9 cellular contexts compared by ENCODE assay signal in genomic region chr5:89878140-89878570, GRCh38.
DNase-seq lines count a peak whose midpoint lies in the region; ATAC-seq, FAIRE-seq and TF ChIP-seq lines count a peak whose summit lies in the region.
"Had no signal": no experiment of that assay in that cellular context is flagged by ENCODE, and none has a peak within 500 bp of the region (broad histone marks: within the 10 kb centered on the region; RNA-seq: fewer than 3 reads in every experiment).

No MANE protein-coding gene starts in this region.

- H3K4me3 ChIP-seq in A549 (no peak overlapping the region), HFF-Myc (replicated peaks; ENCODE audit: low read depth, low read length) (no peak overlapping the region), SK-N-SH (ENCODE audit: low read depth in 2 of 2, low read length in 1 of 2) (no peak overlapping the region), fibroblast of villous mesenchyme (ENCODE audit: low read depth, low read length) (no peak overlapping the region)
- H3K4me3 ChIP-seq in effector memory CD4-positive, alpha-beta T cell (ENCODE audit: insufficient read depth, low read depth, low read length, poor library complexity, severe bottlenecking): no peak overlapping the region

- H3K27ac ChIP-seq in A549 (no peak overlapping the region), SK-N-SH (ENCODE audit: low read depth in 2 of 2, low read length in 1 of 2) (peak overlapping the region in 1 of 2 experiments; percentile 59; a peak in 2 of 4 replicates)
- no peak overlapping the region for H3K27ac ChIP-seq in effector memory CD4-positive, alpha-beta T cell (ENCODE audit: insufficient read depth, low read length, poor library complexity, severe bottlenecking)

- FAIRE-seq in A549 (lab: Jason Lieb, UNC): no peak

- intact Hi-C loops in Right ventricle myocardium inferior (cut with DNase I): no loop called here

- no peaks in the 10 kb centered on the region for H3K9me2 ChIP-seq in SK-N-SH

- no peaks in the 10 kb centered on the region for H3K27me3 ChIP-seq in SK-N-SH (ENCODE audit: insufficient read depth)
- no peaks in the 10 kb centered on the region for H3K27me3 ChIP-seq in effector memory CD4-positive, alpha-beta T cell (replicated peaks; ENCODE audit: control insufficient read depth, insufficient read depth, low read length, poor library complexity, severe bottlenecking)

- peak in 1 of 2 experiments; percentile 5 for DNase-seq in A549 (ENCODE audit: low read depth in 1 of 2, low spot score in 1 of 2)
- DNase-seq in HFF-Myc (ENCODE audit: extremely low read depth, low read depth): peak; percentile 69
- no peak for DNase-seq in SK-N-SH
- peak; percentile 76 for DNase-seq in fibroblast of villous mesenchyme (ENCODE audit: low read depth)
- DNase-seq in Right ventricle myocardium inferior (ENCODE audit: missing footprints): no peak
- DNase-seq in GM10266 (ENCODE audit: extremely low spot score): no peak
- no peak for DNase-seq in effector memory CD4-positive, alpha-beta T cell
- DNase-seq: activated CD4-positive, alpha-beta T cell treated with anti-CD3 and anti-CD28 coated beads, Interleukin-2, amount 50 U/mL, for 48 hours had no signal

- H3K36me3 ChIP-seq in SK-N-SH (replicated peaks in 1 of 2; ENCODE audit: control insufficient read depth in 1 of 2, insufficient read depth in 2 of 2, low read length in 1 of 2): no peaks in the 10 kb centered on the region
- H3K36me3 ChIP-seq in effector memory CD4-positive, alpha-beta T cell (ENCODE audit: control insufficient read depth, insufficient read depth, low read length): no peaks in the 10 kb centered on the region

- H2AFZ ChIP-seq in SK-N-SH (ENCODE audit: low read depth): peak overlapping the region; percentile 47

- H3K4me2 ChIP-seq in A549 (no peak overlapping the region), SK-N-SH (no peak overlapping the region)

- ATAC-seq in A549: no peak
- no peak for ATAC-seq in Right ventricle myocardium inferior
- no peak for ATAC-seq in GM18502 (IDR thresholded peaks at IDR 0.05; ENCODE audit: poor library complexity, unreplicated experiment)

- no peaks in the 10 kb centered on the region for H4K20me1 ChIP-seq in SK-N-SH (ENCODE audit: insufficient read depth)

- TF ChIP-seq RAD21 in A549 (conservative IDR thresholded peaks at IDR 0.05 in 1 of 2, IDR thresholded peaks at IDR 0.05 in 1 of 2): no peak
- TF ChIP-seq RAD21 in SK-N-SH (IDR thresholded peaks at IDR 0.05; ENCODE audit: low read length): no peak

- H3K79me2 ChIP-seq in SK-N-SH (ENCODE audit: insufficient read depth): no peaks in the 10 kb centered on the region

- POLR2A ChIA-PET in A549 (lab: Yijun Ruan, JAX): no interaction called here
- POLR2A ChIA-PET in SK-N-SH (lab: Yijun Ruan, JAX): interaction anchor here (0.5 kb wide), 1 partner anchor 23 kb away, joined by 3 read pairs; no protein-coding TSS in a partner anchor

- WGBS in A549 (ENCODE audit: missing lambda C conversion rate): 19% methylated on average over 4 of the region's 4 CpGs
- 40% methylated on average over 4 of the region's 4 CpGs for WGBS in SK-N-SH (ENCODE audit: low lambda C conversion rate)

- TF ChIP-seq EP300 in A549 (IDR thresholded peaks at IDR 0.05) (no peak), SK-N-SH (IDR thresholded peaks at IDR 0.05; ENCODE audit: borderline replicate concordance in 1 of 2, low read depth in 1 of 2, low read length in 1 of 2) (0 out of 4 replicates have a peak, but pooled peaks of 1 of the 2 experiments have one; percentile 30)

- H3F3A ChIP-seq in SK-N-SH (replicated peaks; ENCODE audit: insufficient read depth): peaks cover 7% of the 10 kb centered on the region

- H3K4me1 ChIP-seq in A549: no peaks in the 10 kb centered on the region
- peaks cover 0 to 11% of the 10 kb centered on the region in 2 experiments; a peak in 1 of 4 replicates for H3K4me1 ChIP-seq in SK-N-SH (ENCODE audit: control insufficient read depth in 1 of 2, insufficient read depth in 2 of 2, low read depth in 1 of 2, low read length in 1 of 2)
- H3K4me1 ChIP-seq in effector memory CD4-positive, alpha-beta T cell (ENCODE audit: control insufficient read depth, insufficient read depth, low read length, poor library complexity, severe bottlenecking): no peaks in the 10 kb centered on the region

- TF ChIP-seq POLR2A in A549 (IDR thresholded peaks at IDR 0.05; ENCODE audit: low read length): no peak

- no peak overlapping the region for H3K9ac ChIP-seq in SK-N-SH

- H3K9me3 ChIP-seq in A549 (no peaks in the 10 kb centered on the region), SK-N-SH (no peaks in the 10 kb centered on the region)
- no peaks in the 10 kb centered on the region for H3K9me3 ChIP-seq in effector memory CD4-positive, alpha-beta T cell (ENCODE audit: control insufficient read depth, low read length)

- CTCF ChIA-PET in A549 (lab: Yijun Ruan, JAX): no interaction called here
- CTCF ChIA-PET in SK-N-SH (lab: Yijun Ruan, JAX): no interaction called here

- no peak for TF ChIP-seq CTCF in A549 (IDR thresholded peaks at IDR 0.05)
- TF ChIP-seq CTCF in HFF-Myc (IDR thresholded peaks at IDR 0.05; ENCODE audit: low read depth, low read length, missing control alignments): no peak
- no peak for TF ChIP-seq CTCF in SK-N-SH (IDR thresholded peaks at IDR 0.05)
- no peak for TF ChIP-seq CTCF in fibroblast of villous mesenchyme (IDR thresholded peaks at IDR 0.05; ENCODE audit: insufficient read depth, low read depth, low read length)
- TF ChIP-seq CTCF in GM10266 (IDR thresholded peaks at IDR 0.05; ENCODE audit: control insufficient read depth, insufficient read depth, low read depth, missing control alignments): no peak

TF ChIP-seq in A549, 52 proteins besides CTCF, POLR2A, EP300 and RAD21:
- TF ChIP-seq BCL3 (IDR thresholded peaks at IDR 0.05): no peak
- TF ChIP-seq FOSL2 (IDR thresholded peaks at IDR 0.05): no peak
- TF ChIP-seq FOSL2 (CRISPR knock-in tag; IDR thresholded peaks at IDR 0.05): peak; percentile 13; the same call in 1 of the 2 replicates

TF ChIP-seq in SK-N-SH, 30 proteins besides CTCF, POLR2A, EP300 and RAD21 (continues in another document):
- TF ChIP-seq TEAD4 (IDR thresholded peaks at IDR 0.05; ENCODE audit: borderline replicate concordance, insufficient read depth): no peak
- TF ChIP-seq ZBTB33 (IDR thresholded peaks at IDR 0.05; ENCODE audit: borderline replicate concordance, low read depth): no peak
- peak; percentile 19; the same call in 1 of the 2 replicates for TF ChIP-seq NFIC (IDR thresholded peaks at IDR 0.05; ENCODE audit: borderline replicate concordance)
- TF ChIP-seq REST (IDR thresholded peaks at IDR 0.05; ENCODE audit: low read depth, low read length): peak; percentile 80
- 0 out of 2 replicates have a peak, but pooled peaks have one; percentile 5 for TF ChIP-seq PBX3 (IDR thresholded peaks at IDR 0.05)
- TF ChIP-seq JUND (IDR thresholded peaks at IDR 0.05): peak; percentile 68
- TF ChIP-seq GABPA (IDR thresholded peaks at IDR 0.05; ENCODE audit: low read depth): no peak
- TF ChIP-seq TAF1 (IDR thresholded peaks at IDR 0.05; ENCODE audit: borderline replicate concordance, low read depth, low read length): no peak
- peak; percentile 49; the same call in 1 of the 2 replicates for TF ChIP-seq TCF12 (IDR thresholded peaks at IDR 0.05)
- TF ChIP-seq RCOR1 (IDR thresholded peaks at IDR 0.05; ENCODE audit: low read length): no peak

Comparison
In these comparisons a context has a peak if more than half of its experiments do, and no peak if none do; other contexts are left out.
1. DNase-seq: peak in HFF-Myc (single experiment) and fibroblast of villous mesenchyme (single experiment); none in SK-N-SH (single experiment), Right ventricle myocardium inferior (single experiment), GM10266 (single experiment) and effector memory CD4-positive, alpha-beta T cell (0 of 3).
2. Of the 12 proteins assayed by ChIP-seq in both A549 and SK-N-SH: peak only in A549: none; only in SK-N-SH: PBX3 and REST; in both: none; in neither: 8; mixed calls (peak in some experiments, not most) for 2.